In genomic region chr3:79521221-79521848, GRCh38 we compare ENCODE assay signal across 8 cellular contexts.
DNase-seq lines count a peak whose midpoint lies in the region; ATAC-seq, FAIRE-seq and TF ChIP-seq lines count a peak whose summit lies in the region.

No MANE protein-coding gene starts in this region.

- TF ChIP-seq RAD21 in Ishikawa (IDR thresholded peaks at IDR 0.05; ENCODE audit: low read depth): peak; percentile 94

- H3K4me3 Mint-ChIP-seq in CD4-positive, alpha-beta T cell: no peak overlapping the region

- no peak for FAIRE-seq in small intestine (lab: Jason Lieb, UNC)

- no peak overlapping the region for H3K27ac Mint-ChIP-seq in CD4-positive, alpha-beta T cell

- H3K27me3 Mint-ChIP-seq in CD4-positive, alpha-beta T cell: no peaks in the 10 kb centered on the region

- no peaks in the 10 kb centered on the region for H3K27me3 ChIP-seq in SJCRH30
- no peaks in the 10 kb centered on the region for H3K27me3 ChIP-seq in small intestine (ENCODE audit: control insufficient read depth in 2 of 2, insufficient read depth in 2 of 2, low read length in 2 of 2)
- H3K27me3 ChIP-seq in CD4-positive, alpha-beta T cell (ENCODE audit: control insufficient read depth, insufficient read depth, low read length): no peaks in the 10 kb centered on the region

- no peaks in the 10 kb centered on the region for H3K4me1 Mint-ChIP-seq in CD4-positive, alpha-beta T cell (ENCODE audit: low read depth)

- peaks cover 5% of the 10 kb centered on the region for H3K4me1 ChIP-seq in SJCRH30
- no peaks in the 10 kb centered on the region for H3K4me1 ChIP-seq in small intestine (ENCODE audit: control insufficient read depth in 2 of 2, insufficient read depth in 1 of 2, low read depth in 1 of 2, low read length in 1 of 2)

- ATAC-seq in GM19397 (IDR thresholded peaks at IDR 0.05; ENCODE audit: unreplicated experiment) (peak; percentile 59), HG03520 (IDR thresholded peaks at IDR 0.05; ENCODE audit: unreplicated experiment) (no peak)
- ATAC-seq in CD4-positive, alpha-beta T cell (ENCODE audit: poor library complexity): no peak

- WGBS in small intestine, 3 donors: 2 to 7% (median 2%) methylated on average over 8 of the region's 8 CpGs

- POLR2A ChIA-PET in CD4-positive, alpha-beta T cell (lab: Charles Lee): interaction anchor here (0.6 kb wide), 1 partner anchor 77 kb away, joined by 3 read pairs; no protein-coding TSS in a partner anchor

- CTCF ChIA-PET in CD4-positive, alpha-beta T cell (lab: Charles Lee): no interaction called here

- peak; percentile 43 for TF ChIP-seq CTCF in foreskin fibroblast (IDR thresholded peaks at IDR 0.05; ENCODE audit: low read depth, low read length)
- TF ChIP-seq CTCF in CD4-positive, alpha-beta T cell (IDR thresholded peaks at IDR 0.05): no peak

- peak; percentile 50 for DNase-seq in D341Med (ENCODE audit: low spot score)
- peak; percentile 16 to 81 for DNase-seq in SJCRH30
- DNase-seq in foreskin fibroblast: peak; percentile 6 to 59
- peak; percentile 37 for DNase-seq in small intestine
- no peak for DNase-seq in CD4-positive, alpha-beta T cell

- no peaks in the 10 kb centered on the region for H3K36me3 Mint-ChIP-seq in CD4-positive, alpha-beta T cell (ENCODE audit: low read depth)

- H3K9me3 Mint-ChIP-seq in CD4-positive, alpha-beta T cell: peaks cover 7% of the 10 kb centered on the region

- H3K36me3 ChIP-seq in SJCRH30: peaks cover 4% of the 10 kb centered on the region; the same call in 1 of the 2 replicates
- H3K36me3 ChIP-seq in small intestine (ENCODE audit: control insufficient read depth in 2 of 2, insufficient read depth in 2 of 2, low read length in 2 of 2): no peaks in the 10 kb centered on the region

- intact Hi-C loops in CD4-positive, alpha-beta T cell (cut with DNase I, micrococcal nuclease): no loop called here

- H3K4me3 ChIP-seq in SJCRH30: no peak overlapping the region
- no peak overlapping the region for H3K4me3 ChIP-seq in foreskin fibroblast (ENCODE audit: low read depth in 1 of 2, low read length in 2 of 2)
- H3K4me3 ChIP-seq in small intestine (ENCODE audit: low read depth in 1 of 2, low read length in 2 of 2): no peak overlapping the region

- no peak for TF ChIP-seq EP300 in Ishikawa (IDR thresholded peaks at IDR 0.05; ENCODE audit: borderline replicate concordance)

- H3K9me3 ChIP-seq in SJCRH30 (replicated peaks) (no peaks in the 10 kb centered on the region), small intestine (ENCODE audit: control insufficient read depth, low read depth) (no peaks in the 10 kb centered on the region)
- no peaks in the 10 kb centered on the region for H3K9me3 ChIP-seq in CD4-positive, alpha-beta T cell (ENCODE audit: control insufficient read depth, low read length)

- H3K27ac ChIP-seq in SJCRH30 (no peak overlapping the region), small intestine (ENCODE audit: low read depth in 1 of 2, low read length in 1 of 2) (no peak overlapping the region)
- no peak overlapping the region for H3K27ac ChIP-seq in CD4-positive, alpha-beta T cell (ENCODE audit: low read depth, low read length)

TF ChIP-seq in Ishikawa, 13 proteins besides CTCF, POLR2A, EP300 and RAD21:
- TF ChIP-seq REST (IDR thresholded peaks at IDR 0.05; ENCODE audit: low read depth) (no peak), EGR1 (IDR thresholded peaks at IDR 0.05) (no peak), MAX (IDR thresholded peaks at IDR 0.05) (0 out of 2 replicates have a peak, but pooled peaks have one; percentile 40), YY1 (IDR thresholded peaks at IDR 0.05; ENCODE audit: low read depth) (no peak), TCF12 (IDR thresholded peaks at IDR 0.05; ENCODE audit: low read depth) (no peak)
TF ChIP-seq in Ishikawa: peak in this region for 1.

Comparison
In these comparisons a context has a peak if more than half of its experiments do, and no peak if none do; other contexts are left out.
1. DNase-seq: peak in D341Med (single experiment), SJCRH30 (2 of 2), foreskin fibroblast (2 of 2) and small intestine (single experiment); none in CD4-positive, alpha-beta T cell (0 of 10).